Comparison of ENCODE assay signal across 17 cellular contexts in genomic region chr5:103336967-103337366, GRCh38.
A peak's percentile ranks its signal among the peaks of the same experiment; 100 is the strongest.
DNase-seq lines count a peak whose midpoint lies in the region; ATAC-seq and TF ChIP-seq lines count a peak whose summit lies in the region.
"Had no signal": no experiment of that assay in that cellular context is flagged by ENCODE, and none has a peak within 500 bp of the region (broad histone marks: within the 10 kb centered on the region; RNA-seq: fewer than 3 reads in every experiment).

No MANE protein-coding gene starts in this region.

- no peak for TF ChIP-seq EP300 in SK-N-SH (IDR thresholded peaks at IDR 0.05; ENCODE audit: borderline replicate concordance in 1 of 2, low read depth in 1 of 2, low read length in 1 of 2)

- H3F3A ChIP-seq in SK-N-SH (replicated peaks; ENCODE audit: insufficient read depth): no peaks in the 10 kb centered on the region

- no peaks in the 10 kb centered on the region for H4K20me1 ChIP-seq in SK-N-SH (ENCODE audit: insufficient read depth)
- H4K20me1 ChIP-seq: BLaER1 had no signal

- ATAC-seq in SK-N-SH treated with all-trans-retinoic acid at 6 μM for 48 hours (no peak), HG03342 (IDR thresholded peaks at IDR 0.05; ENCODE audit: unreplicated experiment) (no peak)
- ATAC-seq: CD8-positive, alpha-beta T cell had no signal

- no peaks in the 10 kb centered on the region; a peak in 1 of 4 replicates for H3K4me1 ChIP-seq in SK-N-SH (ENCODE audit: control insufficient read depth in 1 of 2, insufficient read depth in 2 of 2, low read depth in 1 of 2, low read length in 1 of 2)
- H3K4me1 ChIP-seq: Caco-2, HAP-1 had no signal

- no peaks in the 10 kb centered on the region for H3K79me2 ChIP-seq in SK-N-SH (ENCODE audit: insufficient read depth)

- no peak for TF ChIP-seq RAD21 in SK-N-SH (IDR thresholded peaks at IDR 0.05; ENCODE audit: low read length)

- H3K27ac ChIP-seq in SK-N-SH (ENCODE audit: low read depth in 2 of 2, low read length in 1 of 2): no peak overlapping the region
- H3K27ac ChIP-seq: 22Rv1, BLaER1, C4-2B had no signal

- CTCF ChIA-PET in SK-N-SH (lab: Yijun Ruan, JAX): no interaction called here

- WGBS in SK-N-SH (ENCODE audit: low lambda C conversion rate): 57% methylated on average over 2 of the region's 2 CpGs

- H3K36me3 ChIP-seq in SK-N-SH (replicated peaks in 1 of 2; ENCODE audit: control insufficient read depth in 1 of 2, insufficient read depth in 2 of 2, low read length in 1 of 2): no peaks in the 10 kb centered on the region
- H3K36me3 ChIP-seq: BLaER1, HAP-1 had no signal

- H3K9me2 ChIP-seq in SK-N-SH: no peaks in the 10 kb centered on the region

- DNase-seq in SK-N-SH: no peak
- peak; percentile 4 for DNase-seq in fibroblast of mammary gland (ENCODE audit: low read depth)
- peak; percentile 36 for DNase-seq in skeletal muscle cell (ENCODE audit: low read depth)
- no peak for DNase-seq in GM13977 (ENCODE audit: low spot score)
- DNase-seq: Caco-2; CD4-positive, CD25-positive, alpha-beta regulatory T cell; CD8-positive, alpha-beta T cell; DMS153; DND-41; GOT3; HFFc6 had no signal

- in situ Hi-C loops in GM13977 (cut with MboI; ENCODE audit: low pct_unique_long_range_greater_than_20kb, low sequenced_read_pairs, unreplicated experiment): no loop called here

- no peaks in the 10 kb centered on the region for H3K9me3 ChIP-seq in SK-N-SH
- H3K9me3 ChIP-seq: Caco-2, HAP-1 had no signal

- no peak overlapping the region for H3K9ac ChIP-seq in SK-N-SH
- H3K9ac ChIP-seq: BLaER1 had no signal

- no peak overlapping the region for H3K4me3 ChIP-seq in SK-N-SH (ENCODE audit: low read depth in 2 of 2, low read length in 1 of 2)
- no peak overlapping the region for H3K4me3 ChIP-seq in fibroblast of mammary gland (ENCODE audit: control insufficient read depth, low read depth, low read length)
- no peak overlapping the region for H3K4me3 ChIP-seq in skeletal muscle cell (ENCODE audit: low read depth, low read length)
- H3K4me3 ChIP-seq: BLaER1, HAP-1 had no signal

- TF ChIP-seq CTCF in SK-N-SH (IDR thresholded peaks at IDR 0.05) (no peak), fibroblast of mammary gland (conservative IDR thresholded peaks at IDR 0.05; ENCODE audit: control insufficient read depth, insufficient read depth, low read depth, low read length) (no peak), GM13977 (IDR thresholded peaks at IDR 0.05; ENCODE audit: extremely low read depth, insufficient read depth, missing control alignments) (no peak)

- POLR2A ChIA-PET in SK-N-SH (lab: Yijun Ruan, JAX): no interaction called here

- no peak overlapping the region for H3K4me2 ChIP-seq in SK-N-SH
- H3K4me2 ChIP-seq: BLaER1 had no signal

- no peak overlapping the region for H2AFZ ChIP-seq in SK-N-SH (ENCODE audit: low read depth)

- H3K27me3 ChIP-seq in SK-N-SH (ENCODE audit: insufficient read depth): no peaks in the 10 kb centered on the region
- H3K27me3 ChIP-seq: BLaER1 had no signal

TF ChIP-seq in SK-N-SH, 30 proteins besides CTCF, POLR2A, EP300 and RAD21:
- TF ChIP-seq MXI1 (IDR thresholded peaks at IDR 0.05; ENCODE audit: low read depth, low read length): no peak
- peak; percentile 21; the same call in 1 of the 2 replicates for TF ChIP-seq PBX3 (IDR thresholded peaks at IDR 0.05)
- TF ChIP-seq JUND (IDR thresholded peaks at IDR 0.05): no peak
- no peak for TF ChIP-seq TEAD4 (IDR thresholded peaks at IDR 0.05; ENCODE audit: borderline replicate concordance, insufficient read depth)
- no peak for TF ChIP-seq RFX5 (IDR thresholded peaks at IDR 0.05; ENCODE audit: low read length)
- TF ChIP-seq TAF1 (IDR thresholded peaks at IDR 0.05; ENCODE audit: borderline replicate concordance, low read depth, low read length): no peak

TF ChIP-seq in SK-N-SH treated with all-trans-retinoic acid at 6 μM for 48 hours, 23 proteins besides CTCF, POLR2A, EP300 and RAD21:
- TF ChIP-seq PPARA (CRISPR knock-in tag; IDR thresholded peaks at IDR 0.05; ENCODE audit: borderline replicate concordance) (no peak), SNAI2 (CRISPR knock-in tag; IDR thresholded peaks at IDR 0.05) (no peak), BACH2 (CRISPR knock-in tag; IDR thresholded peaks at IDR 0.05; ENCODE audit: borderline replicate concordance) (no peak), ESRRG (CRISPR knock-in tag; IDR thresholded peaks at IDR 0.05) (no peak), ARNTL (CRISPR knock-in tag; IDR thresholded peaks at IDR 0.05; ENCODE audit: borderline replicate concordance, low read depth) (no peak), CSRNP3 (CRISPR knock-in tag; IDR thresholded peaks at IDR 0.05) (no peak), PATZ1 (CRISPR knock-in tag; IDR thresholded peaks at IDR 0.05; ENCODE audit: borderline replicate concordance) (no peak), ZNF8 (CRISPR knock-in tag; IDR thresholded peaks at IDR 0.05) (no peak)

Comparison
In these comparisons a context has a peak if more than half of its experiments do, and no peak if none do; other contexts are left out.
1. DNase-seq: peak in fibroblast of mammary gland (single experiment) and skeletal muscle cell (single experiment); none in SK-N-SH (single experiment) and GM13977 (single experiment).